1 cellular context compared by ENCODE assay signal in the genomic region with DNA sequence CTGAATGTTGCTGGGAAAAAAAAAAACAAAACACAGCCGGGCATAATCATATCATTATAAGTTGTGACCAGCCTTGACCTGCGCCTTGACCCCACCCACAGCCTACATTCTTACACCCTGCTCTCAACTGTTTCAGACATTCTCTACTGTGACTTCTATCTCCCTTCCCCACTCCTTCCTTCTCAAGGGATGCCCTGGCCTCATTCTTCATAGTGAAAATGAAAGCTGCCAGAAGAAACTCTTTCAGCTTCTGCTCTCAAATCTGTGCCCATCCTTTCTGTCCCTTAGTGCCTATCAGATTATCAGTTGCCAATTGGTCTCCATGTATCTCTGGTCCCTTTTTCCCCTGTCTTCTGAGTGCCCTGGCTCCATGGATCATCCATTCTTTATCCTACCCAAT.
TF ChIP-seq lines count a peak whose summit lies in the region.

No MANE protein-coding gene starts in this region.

TF ChIP-seq in IMR-90, 13 proteins besides CTCF, POLR2A, EP300 and RAD21:
- TF ChIP-seq MAFK (IDR thresholded peaks at IDR 0.05; ENCODE audit: low read depth, low read length) (no peak), CEBPB (IDR thresholded peaks at IDR 0.05; ENCODE audit: low read depth, low read length) (no peak), RFX5 (IDR thresholded peaks at IDR 0.05; ENCODE audit: low read depth, low read length) (no peak), NFE2L2 (IDR thresholded peaks at IDR 0.05; ENCODE audit: low read depth, low read length) (no peak), RCOR1 (IDR thresholded peaks at IDR 0.05; ENCODE audit: insufficient replicate concordance, low read length) (no peak), SMC3 (IDR thresholded peaks at IDR 0.05; ENCODE audit: low read depth, low read length) (no peak), MXI1 (IDR thresholded peaks at IDR 0.05; ENCODE audit: borderline replicate concordance, low read depth, low read length) (no peak), CHD1 (IDR thresholded peaks at IDR 0.05; ENCODE audit: low read depth, low read length) (no peak), BHLHE40 (IDR thresholded peaks at IDR 0.05; ENCODE audit: low read depth, low read length) (no peak), FOS (IDR thresholded peaks at IDR 0.05; ENCODE audit: low read depth, low read length) (no peak)
- TF ChIP-seq, protein P1, sequence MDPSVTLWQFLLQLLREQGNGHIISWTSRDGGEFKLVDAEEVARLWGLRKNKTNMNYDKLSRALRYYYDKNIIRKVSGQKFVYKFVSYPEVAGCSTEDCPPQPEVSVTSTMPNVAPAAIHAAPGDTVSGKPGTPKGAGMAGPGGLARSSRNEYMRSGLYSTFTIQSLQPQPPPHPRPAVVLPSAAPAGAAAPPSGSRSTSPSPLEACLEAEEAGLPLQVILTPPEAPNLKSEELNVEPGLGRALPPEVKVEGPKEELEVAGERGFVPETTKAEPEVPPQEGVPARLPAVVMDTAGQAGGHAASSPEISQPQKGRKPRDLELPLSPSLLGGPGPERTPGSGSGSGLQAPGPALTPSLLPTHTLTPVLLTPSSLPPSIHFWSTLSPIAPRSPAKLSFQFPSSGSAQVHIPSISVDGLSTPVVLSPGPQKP (IDR thresholded peaks at IDR 0.05; ENCODE audit: borderline replicate concordance, low read depth, low read length): no peak
- TF ChIP-seq, protein P2, sequence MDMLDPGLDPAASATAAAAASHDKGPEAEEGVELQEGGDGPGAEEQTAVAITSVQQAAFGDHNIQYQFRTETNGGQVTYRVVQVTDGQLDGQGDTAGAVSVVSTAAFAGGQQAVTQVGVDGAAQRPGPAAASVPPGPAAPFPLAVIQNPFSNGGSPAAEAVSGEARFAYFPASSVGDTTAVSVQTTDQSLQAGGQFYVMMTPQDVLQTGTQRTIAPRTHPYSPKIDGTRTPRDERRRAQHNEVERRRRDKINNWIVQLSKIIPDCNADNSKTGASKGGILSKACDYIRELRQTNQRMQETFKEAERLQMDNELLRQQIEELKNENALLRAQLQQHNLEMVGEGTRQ (IDR thresholded peaks at IDR 0.05; ENCODE audit: low read depth, low read length): no peak
TF ChIP-seq in IMR-90: peak in this region for 0.
